In genomic region chr2:217262916-217263315, GRCh38 we compare ENCODE assay signal across 14 cellular contexts.
"Had no signal": no experiment of that assay in that cellular context is flagged by ENCODE, and none has a peak within 500 bp of the region (broad histone marks: within the 10 kb centered on the region; RNA-seq: fewer than 3 reads in every experiment).

No MANE protein-coding gene starts in this region.

- H3K27ac ChIP-seq: breast epithelium, upper lobe of left lung had no signal

- H3K36me3 ChIP-seq: breast epithelium, esophagus muscularis mucosa, upper lobe of left lung had no signal

- H3K9me3 ChIP-seq: breast epithelium, upper lobe of left lung had no signal

- ATAC-seq: activated CD8-positive, alpha-beta T cell treated with anti-CD3 and anti-CD28 coated beads for 36 hours; natural killer cell treated with Interleukin-12 subunit alpha and Interleukin-12 subunit beta and Interleukin-15 and Interleukin-18, amount 100 ng/mL, for 72 hours had no signal

- DNase-seq: activated CD4-positive, alpha-beta T cell treated with anti-CD3 and anti-CD28 coated beads, Interleukin-2, amount 10 ng/mL, durations not matched to agents 24 days and 14 days; activated CD8-positive, alpha-beta T cell treated with anti-CD3 and anti-CD28 coated beads for 36 hours; activated naive CD4-positive, alpha-beta T cell treated with anti-CD3 and anti-CD28 coated beads for 36 hours; activated T-cell treated with anti-CD3 and anti-CD28 coated beads, Interleukin-2, amount 50 U/mL, for 1 hour; effector memory CD4-positive, alpha-beta T cell; retina; stimulated activated CD4-positive, alpha-beta T cell treated with anti-CD3 and anti-CD28 coated beads, Interleukin-12 subunit alpha, Interleukin-12 subunit beta, amount 100 ng/mL, for 4 hours; stimulated activated CD4-positive, alpha-beta T cell treated with anti-CD3 and anti-CD28 coated beads, Interleukin-1b, Interleukin-23, amount 100 ng/mL, for 48 hours; stimulated activated CD8-positive, alpha-beta memory T cell treated with anti-CD3 and anti-CD28 coated beads, Interleukin-4, amount 100 ng/mL, for 48 hours; stimulated activated naive CD4-positive, alpha-beta T cell; upper lobe of left lung had no signal

- H3K4me1 ChIP-seq: breast epithelium, upper lobe of left lung had no signal

- H3K27me3 ChIP-seq: breast epithelium, esophagus muscularis mucosa, upper lobe of left lung had no signal

- H3K4me3 ChIP-seq: breast epithelium, esophagus muscularis mucosa, upper lobe of left lung had no signal
